Comparison of ENCODE assay signal across 27 cellular contexts in the genomic region with DNA sequence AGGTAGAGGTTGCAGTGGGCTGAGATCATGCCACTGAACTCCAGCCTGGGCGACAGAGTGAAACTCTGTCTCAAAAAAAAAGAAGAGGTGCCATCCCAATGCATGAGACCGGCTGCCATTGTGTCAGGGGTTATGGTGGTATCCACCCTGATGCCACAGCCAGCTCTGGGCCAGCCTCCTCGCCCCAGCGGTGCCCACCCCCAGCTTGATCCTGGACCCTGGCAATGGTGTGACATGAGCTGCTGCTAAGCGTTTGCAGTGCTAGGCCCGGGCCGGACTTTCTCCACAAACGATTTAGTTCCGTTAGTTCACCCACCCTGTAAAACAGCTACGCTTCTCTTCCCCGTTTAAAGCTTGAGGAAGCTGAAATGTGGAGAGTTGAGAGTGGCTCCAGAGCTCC. TPM values are rescaled to one million over a fixed set of nuclear protein-coding genes. Genes with fewer than 3 reads are reported as not detected.
"Had no signal": no experiment of that assay in that cellular context is flagged by ENCODE, and none has a peak within 500 bp of the region (broad histone marks: within the 10 kb centered on the region; RNA-seq: fewer than 3 reads in every experiment).

No MANE protein-coding gene starts in this region.

- H3K27ac ChIP-seq: ascending aorta, brain microvascular endothelial cell, lower lobe of right lung, stomach, vagina, VCaP had no signal

- ATAC-seq: activated CD8-positive, alpha-beta T cell treated with anti-CD3 and anti-CD28 coated beads, Interleukin-2, amount 10 ng/mL, durations not matched to agents 7 days and 5 days; activated naive CD4-positive, alpha-beta T cell treated with anti-CD3 and anti-CD28 coated beads, Interleukin-2, amount 50 U/mL, for 72 hours; left lobe of liver; lower lobe of right lung; mucosa of descending colon; sciatic nerve; stimulated activated effector memory CD8-positive, alpha-beta T cell treated with anti-CD3 and anti-CD28 coated beads, Interleukin-12 subunit alpha, Interleukin-12 subunit beta, amount 100 ng/mL, for 72 hours had no signal

- H3K4me3 ChIP-seq: ascending aorta, lower lobe of right lung, mucosa of descending colon, stomach, vagina had no signal

- DNase-seq: activated CD4-positive, alpha-beta T cell treated with anti-CD3 and anti-CD28 coated beads for 1 hour; activated CD4-positive, alpha-beta T cell treated with anti-CD3 and anti-CD28 coated beads, Interleukin-2, amount 50 U/mL, for 1 hour; activated CD8-positive, alpha-beta T cell treated with anti-CD3 and anti-CD28 coated beads, Interleukin-2, amount 10 ng/mL, durations not matched to agents 7 days and 5 days; activated gamma-delta T cell treated with Interleukin-2 at 50 U/mL for 16 hours; brain microvascular endothelial cell; caudate nucleus; dermis blood vessel endothelial cell; effector CD8-positive, alpha-beta T cell; erythroblast; foreskin fibroblast; lower lobe of right lung; mesendoderm; mucosa of descending colon; occipital lobe; small intestine; stimulated activated CD4-positive, alpha-beta T cell treated with anti-CD3 and anti-CD28 coated beads, Interleukin-2, amount 100 ng/mL, for 24 hours; stomach had no signal

- H3K27me3 ChIP-seq: ascending aorta, brain microvascular endothelial cell, stomach, vagina had no signal

- H3K36me3 ChIP-seq: ascending aorta, lower lobe of right lung, vagina had no signal

- H3K36me3 Mint-ChIP-seq: activated naive CD4-positive, alpha-beta T cell treated with anti-CD3 and anti-CD28 coated beads, Interleukin-2, amount 50 U/mL, for 72 hours; type B pancreatic cell had no signal

- H3K4me3 Mint-ChIP-seq: activated CD8-positive, alpha-beta T cell treated with anti-CD3 and anti-CD28 coated beads, Interleukin-2, amount 10 ng/mL, durations not matched to agents 7 days and 5 days; activated T-helper 1 cell treated with anti-CD3 and anti-CD28 coated beads, Interleukin-12 subunit alpha, Interleukin-12 subunit beta, Interleukin-2, Interleukin-4 antibody, amounts not matched to agents 30 ng/mL and 10 ng/mL and 1 ng/mL, durations not matched to agents 14 hours and 24 hours and 36 hours; stimulated activated effector memory CD8-positive, alpha-beta T cell treated with anti-CD3 and anti-CD28 coated beads, Interleukin-12 subunit alpha, Interleukin-12 subunit beta, amount 100 ng/mL, for 72 hours; type B pancreatic cell had no signal

- H3K9me3 Mint-ChIP-seq: activated naive CD4-positive, alpha-beta T cell treated with anti-CD3 and anti-CD28 coated beads, Interleukin-2, amount 50 U/mL, for 72 hours; activated T-helper 1 cell treated with anti-CD3 and anti-CD28 coated beads, Interleukin-12 subunit alpha, Interleukin-12 subunit beta, Interleukin-2, Interleukin-4 antibody, amounts not matched to agents 30 ng/mL and 10 ng/mL and 1 ng/mL, durations not matched to agents 14 hours and 24 hours and 36 hours; stimulated activated effector memory CD8-positive, alpha-beta T cell treated with anti-CD3 and anti-CD28 coated beads, Interleukin-12 subunit alpha, Interleukin-12 subunit beta, amount 100 ng/mL, for 72 hours; type B pancreatic cell had no signal

- H3K4me1 ChIP-seq: ascending aorta, lower lobe of right lung, vagina had no signal

- H3K9me3 ChIP-seq: ascending aorta, lower lobe of right lung, mucosa of descending colon, stomach, vagina had no signal

- H3K27ac Mint-ChIP-seq: activated CD8-positive, alpha-beta T cell treated with anti-CD3 and anti-CD28 coated beads, Interleukin-2, amount 10 ng/mL, durations not matched to agents 7 days and 5 days; activated T-helper 1 cell treated with anti-CD3 and anti-CD28 coated beads, Interleukin-12 subunit alpha, Interleukin-12 subunit beta, Interleukin-2, Interleukin-4 antibody, amounts not matched to agents 30 ng/mL and 10 ng/mL and 1 ng/mL, durations not matched to agents 14 hours and 24 hours and 36 hours; type B pancreatic cell had no signal

- H3K27me3 Mint-ChIP-seq: type B pancreatic cell had no signal

RNA-seq across cellular contexts. Expression of gene NKPD1, which starts 25.6 kb away (rescaled TPM):
- total RNA-seq: ascending aorta, left lobe of liver, lower lobe of right lung, mucosa of descending colon, posterior vena cava, sciatic nerve, stomach had no signal
